Comparison of ENCODE assay signal across 18 cellular contexts in the genomic region with DNA sequence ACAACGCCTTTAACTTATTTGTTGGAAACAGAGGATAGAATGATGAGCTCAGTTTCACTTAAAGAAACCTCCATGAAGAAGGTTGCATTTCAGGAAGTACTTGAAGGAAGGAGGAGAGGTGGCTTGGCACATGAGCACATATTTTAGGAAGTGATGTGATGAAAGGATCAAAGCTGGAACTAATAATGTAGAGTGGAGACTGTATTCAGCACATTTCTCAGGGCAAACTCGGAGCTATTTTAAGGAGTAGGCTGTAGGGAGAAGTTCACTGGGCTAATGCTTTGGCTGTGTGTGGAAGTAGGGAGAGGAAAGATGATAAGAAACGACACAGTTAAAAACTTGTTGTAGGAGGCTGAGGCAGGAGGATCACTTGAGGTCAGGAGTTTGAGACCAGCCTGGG.
"Had no signal": no experiment of that assay in that cellular context is flagged by ENCODE, and none has a peak within 500 bp of the region (broad histone marks: within the 10 kb centered on the region; RNA-seq: fewer than 3 reads in every experiment).

No MANE protein-coding gene starts in this region.

- H3K4me3 Mint-ChIP-seq: activated naive CD4-positive, alpha-beta T cell treated with anti-CD3 and anti-CD28 coated beads, Interleukin-2, amount 50 U/mL, for 24 hours; effector memory CD8-positive, alpha-beta T cell; immature natural killer cell; naive thymus-derived CD8-positive, alpha-beta T cell; stimulated activated effector memory CD8-positive, alpha-beta T cell treated with anti-CD3 and anti-CD28 coated beads, Interleukin-12 subunit alpha, Interleukin-12 subunit beta, amount 100 ng/mL, for 72 hours; T-helper 2 cell treated with Interferon-gamma antibody and Interleukin-4, amounts not matched to agents 5 μg/mL and 100 μg/mL, for 36 hours had no signal

- H3K4me1 Mint-ChIP-seq: activated naive CD4-positive, alpha-beta T cell treated with anti-CD3 and anti-CD28 coated beads, Interleukin-2, amount 50 U/mL, for 24 hours; immature natural killer cell; naive thymus-derived CD8-positive, alpha-beta T cell; stimulated activated effector memory CD8-positive, alpha-beta T cell treated with anti-CD3 and anti-CD28 coated beads, Interleukin-12 subunit alpha, Interleukin-12 subunit beta, amount 100 ng/mL, for 72 hours had no signal

- H3K4me1 ChIP-seq: ascending aorta, breast epithelium, parathyroid adenoma, stomach had no signal

- H3K27ac Mint-ChIP-seq: activated naive CD4-positive, alpha-beta T cell treated with anti-CD3 and anti-CD28 coated beads, Interleukin-2, amount 50 U/mL, for 24 hours; effector memory CD8-positive, alpha-beta T cell; immature natural killer cell; naive thymus-derived CD8-positive, alpha-beta T cell; stimulated activated effector memory CD8-positive, alpha-beta T cell treated with anti-CD3 and anti-CD28 coated beads, Interleukin-12 subunit alpha, Interleukin-12 subunit beta, amount 100 ng/mL, for 72 hours; T-helper 2 cell treated with Interferon-gamma antibody and Interleukin-4, amounts not matched to agents 5 μg/mL and 100 μg/mL, for 36 hours had no signal

- H3K79me2 ChIP-seq: parathyroid adenoma had no signal

- H3K27me3 Mint-ChIP-seq: activated naive CD4-positive, alpha-beta T cell treated with anti-CD3 and anti-CD28 coated beads, Interleukin-2, amount 50 U/mL, for 24 hours; effector memory CD8-positive, alpha-beta T cell had no signal

- DNase-seq: activated CD4-positive, alpha-beta T cell treated with anti-CD3 and anti-CD28 coated beads, Interleukin-2, amount 50 U/mL, for 48 hours; activated gamma-delta T cell; dermis blood vessel endothelial cell; effector memory CD8-positive, alpha-beta T cell; heart right ventricle; immature natural killer cell; kidney glomerular epithelial cell; naive thymus-derived CD8-positive, alpha-beta T cell; sigmoid colon; stimulated activated CD4-positive, alpha-beta T cell treated with anti-CD3 and anti-CD28 coated beads, Interleukin-4, amount 100 ng/mL, for 24 hours; stomach had no signal

- H3K27ac ChIP-seq: ascending aorta, breast epithelium, neutrophil, parathyroid adenoma, sigmoid colon, stomach had no signal

- ATAC-seq: effector memory CD8-positive, alpha-beta T cell; naive thymus-derived CD8-positive, alpha-beta T cell; stimulated activated effector memory CD8-positive, alpha-beta T cell treated with anti-CD3 and anti-CD28 coated beads, Interleukin-12 subunit alpha, Interleukin-12 subunit beta, amount 100 ng/mL, for 72 hours had no signal

- H2AFZ ChIP-seq: parathyroid adenoma had no signal

- H3K27me3 ChIP-seq: ascending aorta, breast epithelium, heart right ventricle, neutrophil, sigmoid colon, stomach had no signal

- H3K9me3 ChIP-seq: ascending aorta, breast epithelium, heart right ventricle, neutrophil, sigmoid colon, stomach had no signal

- H3K4me3 ChIP-seq: ascending aorta, breast epithelium, heart right ventricle, sigmoid colon, stomach had no signal

- H3K9ac ChIP-seq: parathyroid adenoma had no signal

- H3K36me3 Mint-ChIP-seq: activated naive CD4-positive, alpha-beta T cell treated with anti-CD3 and anti-CD28 coated beads, Interleukin-2, amount 50 U/mL, for 24 hours; immature natural killer cell; naive thymus-derived CD8-positive, alpha-beta T cell; stimulated activated effector memory CD8-positive, alpha-beta T cell treated with anti-CD3 and anti-CD28 coated beads, Interleukin-12 subunit alpha, Interleukin-12 subunit beta, amount 100 ng/mL, for 72 hours had no signal

- H3K36me3 ChIP-seq: breast epithelium, neutrophil, stomach had no signal

- H3K9me3 Mint-ChIP-seq: activated naive CD4-positive, alpha-beta T cell treated with anti-CD3 and anti-CD28 coated beads, Interleukin-2, amount 50 U/mL, for 24 hours; T-helper 2 cell treated with Interferon-gamma antibody and Interleukin-4, amounts not matched to agents 5 μg/mL and 100 μg/mL, for 36 hours had no signal
